8 cellular contexts compared by ENCODE assay signal in genomic region chr10:62268399-62269076, GRCh38. TPM values are rescaled to one million over a fixed set of nuclear protein-coding genes. Genes with fewer than 3 reads are reported as not detected.
DNase-seq lines count a peak whose midpoint lies in the region; TF ChIP-seq lines count a peak whose summit lies in the region.

A gene with protein sequence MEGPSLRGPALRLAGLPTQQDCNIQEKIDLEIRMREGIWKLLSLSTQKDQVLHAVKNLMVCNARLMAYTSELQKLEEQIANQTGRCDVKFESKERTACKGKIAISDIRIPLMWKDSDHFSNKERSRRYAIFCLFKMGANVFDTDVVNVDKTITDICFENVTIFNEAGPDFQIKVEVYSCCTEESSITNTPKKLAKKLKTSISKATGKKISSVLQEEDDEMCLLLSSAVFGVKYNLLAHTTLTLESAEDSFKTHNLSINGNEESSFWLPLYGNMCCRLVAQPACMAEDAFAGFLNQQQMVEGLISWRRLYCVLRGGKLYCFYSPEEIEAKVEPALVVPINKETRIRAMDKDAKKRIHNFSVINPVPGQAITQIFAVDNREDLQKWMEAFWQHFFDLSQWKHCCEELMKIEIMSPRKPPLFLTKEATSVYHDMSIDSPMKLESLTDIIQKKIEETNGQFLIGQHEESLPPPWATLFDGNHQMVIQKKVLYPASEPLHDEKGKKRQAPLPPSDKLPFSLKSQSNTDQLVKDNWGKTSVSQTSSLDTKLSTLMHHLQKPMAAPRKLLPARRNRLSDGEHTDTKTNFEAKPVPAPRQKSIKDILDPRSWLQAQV (minus strand): TSS chr10:62268844. CDS start chr10:62268610, 234 bp downstream.

- H3K4me3 Mint-ChIP-seq in HFFc6 = peak within 1 kb of the TSS; percentile 91

- TF ChIP-seq CTCF in HFFc6 (IDR thresholded peaks at IDR 0.05) = no peak

- no peaks in the 10 kb centered on the region for H3K36me3 Mint-ChIP-seq in HFFc6 (ENCODE audit: low read depth)

- H3K9me3 Mint-ChIP-seq in HFFc6 = no peaks in the 10 kb centered on the region

- H3K27ac Mint-ChIP-seq in HFFc6 = peak within 1 kb of the TSS; percentile 42

- peaks cover 63% of the 10 kb centered on the region for H3K4me1 Mint-ChIP-seq in HFFc6 (ENCODE audit: low read depth)

- no peaks in the 10 kb centered on the region; the same call in 1 of the 2 replicates for H3K27me3 Mint-ChIP-seq in HFFc6 (ENCODE audit: insufficient read depth)

- DNase-seq in GM03348 (ENCODE audit: low spot score) (peak; percentile 92), HFFc6 (peak; percentile 73), NCI-H1417 (lab: John Stamatoyannopoulos, UW) (peak; percentile 83 to 93 (median 90)), T-helper 2 cell (peak; percentile 42 to 92 (median 60)), astrocyte of the hippocampus (ENCODE audit: low read depth, low spot score) (peak; percentile 96), hippocampal formation (lab: John Stamatoyannopoulos, UW) (peak; percentile 44 to 59), renal cortical epithelial cell (ENCODE audit: low read depth) (peak; percentile 68), cortex of kidney (lab: John Stamatoyannopoulos, UW) (no peak)

RNA-seq across cellular contexts. Expression of the gene that starts here (rescaled TPM):
- total RNA-seq in HFFc6 (2021; fragmentation: NEBNext Ultra II Directional; extraction: Animal tissue kit (Norgen Biotek cat#: 25700)) = 1 to 10 TPM; 2.9 to 5.5 (median 4.6) TPM
- total RNA-seq in renal cortical epithelial cell = 3.4 and 4.7 TPM in 2 replicates
